Comparison of ENCODE assay signal across 8 cellular contexts in genomic region chr2:33134764-33135560, GRCh38.
DNase-seq lines count a peak whose midpoint lies in the region; ATAC-seq, FAIRE-seq and TF ChIP-seq lines count a peak whose summit lies in the region.

No MANE protein-coding gene starts in this region.

- H3K27me3 ChIP-seq in HCT116 (ENCODE audit: insufficient read depth, low read length): peaks cover 41% of the 10 kb centered on the region
- no peaks in the 10 kb centered on the region; a peak in 1 of 5 replicates for H3K27me3 ChIP-seq in K562 (ENCODE audit: control insufficient read depth in 2 of 2, insufficient read depth in 2 of 2, low read length in 2 of 2)
- H3K27me3 ChIP-seq in hepatocyte: no peaks in the 10 kb centered on the region
- no peaks in the 10 kb centered on the region for H3K27me3 ChIP-seq in skeletal muscle tissue (ENCODE audit: control insufficient read depth in 3 of 3, insufficient read depth in 3 of 3, low read length in 3 of 3)

- FAIRE-seq in K562 (lab: Jason Lieb, UNC): peak; percentile 59

- H2AFZ ChIP-seq in HCT116 (ENCODE audit: low read depth, low read length, poor library complexity, severe bottlenecking) (no peak overlapping the region), K562 (ENCODE audit: low read depth, low read length) (peak overlapping the region; percentile 42; the same call in 1 of the 2 replicates), hepatocyte (no peak overlapping the region)

- in situ Hi-C loops in K562 (cut with MboI): no loop called here

- H3K9me1 ChIP-seq in K562 (ENCODE audit: control insufficient read depth, insufficient read depth, low read length): no peaks in the 10 kb centered on the region

- POLR2A ChIA-PET in HCT116 (lab: Charles Lee): no interaction called here
- POLR2A ChIA-PET in K562 (lab: Yijun Ruan, JAX): interaction anchor here (0.7 to 1.5 kb wide), 3 partner anchors 10 to 1616 kb away, joined by 3 to 6 read pairs (median 5); no protein-coding TSS in a partner anchor

- H3K9me3 ChIP-seq in HCT116 (ENCODE audit: control insufficient read depth in 1 of 2, insufficient read depth in 1 of 2, low read depth in 1 of 2, low read length in 2 of 2): no peaks in the 10 kb centered on the region
- no peaks in the 10 kb centered on the region for H3K9me3 ChIP-seq in K562 (replicated peaks; ENCODE audit: control insufficient read depth, insufficient read depth, low read depth, low read length)
- H3K9me3 ChIP-seq in hepatocyte (ENCODE audit: low read depth): no peaks in the 10 kb centered on the region
- no peaks in the 10 kb centered on the region for H3K9me3 ChIP-seq in skeletal muscle tissue (ENCODE audit: control insufficient read depth in 3 of 3, low read length in 3 of 3)

- H3K4me1 ChIP-seq in HCT116 (ENCODE audit: control insufficient read depth in 1 of 2, insufficient read depth in 2 of 2, low read length in 2 of 2) (peaks cover 11 to 14% of the 10 kb centered on the region in 2 experiments), K562 (replicated peaks in 1 of 2; ENCODE audit: control insufficient read depth in 2 of 2, insufficient read depth in 2 of 2, low read length in 2 of 2) (peaks cover 0 to 21% of the 10 kb centered on the region in 2 experiments; a peak in 4 of 5 replicates), hepatocyte (ENCODE audit: insufficient read depth) (peaks cover 8% of the 10 kb centered on the region), skeletal muscle tissue (ENCODE audit: control insufficient read depth in 3 of 3, insufficient read depth in 3 of 3, low read length in 3 of 3) (peaks cover 17 to 30% (median 22%) of the 10 kb centered on the region in 3 donors)

- no peak overlapping the region for H3K27ac ChIP-seq in HCT116 (ENCODE audit: low read depth, low read length)
- H3K27ac ChIP-seq in K562 (ENCODE audit: extremely low read depth, low read depth, low read length): no peak overlapping the region
- peak overlapping the region; percentile 91 for H3K27ac ChIP-seq in hepatocyte
- peak overlapping the region; percentile 77 for H3K27ac ChIP-seq in skeletal muscle tissue (ENCODE audit: low read depth, low read length)

- H3K36me3 ChIP-seq in HCT116 (ENCODE audit: control insufficient read depth in 1 of 2, insufficient read depth in 2 of 2, low read length in 2 of 2): no peaks in the 10 kb centered on the region
- H3K36me3 ChIP-seq in K562 (ENCODE audit: control insufficient read depth, insufficient read depth, low read length): no peaks in the 10 kb centered on the region; the same call in 2 of the 3 replicates
- no peaks in the 10 kb centered on the region for H3K36me3 ChIP-seq in hepatocyte (replicated peaks; ENCODE audit: insufficient read depth, low read depth)
- H3K36me3 ChIP-seq in skeletal muscle tissue (ENCODE audit: control insufficient read depth in 3 of 3, insufficient read depth in 3 of 3, low read length in 3 of 3): no peaks in the 10 kb centered on the region

- H4K20me1 ChIP-seq in HCT116 (ENCODE audit: insufficient read depth) (no peaks in the 10 kb centered on the region), K562 (replicated peaks; ENCODE audit: control insufficient read depth, insufficient read depth, low read length) (no peaks in the 10 kb centered on the region), hepatocyte (ENCODE audit: insufficient read depth, poor library complexity, severe bottlenecking) (no peaks in the 10 kb centered on the region)

- peak overlapping the region; percentile 62 for H3K4me2 ChIP-seq in HCT116 (ENCODE audit: low read length)
- H3K4me2 ChIP-seq in K562 (ENCODE audit: insufficient read depth, low read length): peak overlapping the region; percentile 43
- peak overlapping the region; percentile 68 for H3K4me2 ChIP-seq in hepatocyte

- peak; percentile 45 for ATAC-seq in HCT116
- ATAC-seq in K562: peak; percentile 77
- ATAC-seq in GM18520 (IDR thresholded peaks at IDR 0.05; ENCODE audit: unreplicated experiment): no peak
- no peak for ATAC-seq in left lobe of liver
- ATAC-seq in HG03520 (IDR thresholded peaks at IDR 0.05; ENCODE audit: unreplicated experiment): no peak

- H3K9ac ChIP-seq in HCT116 (ENCODE audit: low read length) (no peak overlapping the region), K562 (ENCODE audit: insufficient read depth in 1 of 2, low read depth in 2 of 2, low read length in 2 of 2) (0 out of 4 replicates have a peak overlapping the region, but pooled peaks of 1 of the 2 experiments have one; percentile 6), skeletal muscle tissue (ENCODE audit: low read depth in 1 of 3, low read length in 3 of 3) (peak overlapping the region; percentile 69 to 85 (median 81))

- DNase-seq in HCT116 (ENCODE audit: low read depth, low spot score): no peak
- DNase-seq in K562 (ENCODE audit: extremely low read depth in 1 of 4, low spot score in 3 of 4): peak; percentile 24 to 28 (median 25)
- DNase-seq in hepatocyte (ENCODE audit: low spot score): no peak
- DNase-seq in left lobe of liver (ENCODE audit: low spot score): no peak
- no peak for DNase-seq in activated T-cell treated with anti-CD3 and anti-CD28 coated beads, Interleukin-2, amount 50 U/mL, for 48 hours

- RAD21 ChIA-PET in HCT116 (lab: Charles Lee; ENCODE audit: low non-redundant PET in 1 of 2, low total read pairs in 2 of 2, uncharacterized antibody in 2 of 2, unreplicated experiment in 2 of 2): no interaction called here

- WGBS in K562 (ENCODE audit: insufficient coverage, low coverage, missing lambda C conversion rate): 33% methylated on average over 14 of the region's 14 CpGs
- WGBS in hepatocyte (ENCODE audit: low lambda C conversion rate, missing lambda C conversion rate): 57% methylated on average over 14 of the region's 14 CpGs

- H3K9me2 ChIP-seq in HCT116 (ENCODE audit: insufficient read depth) (no peaks in the 10 kb centered on the region), hepatocyte (replicated peaks; ENCODE audit: insufficient read depth) (no peaks in the 10 kb centered on the region)

- TF ChIP-seq POLR2A in HCT116 (IDR thresholded peaks at IDR 0.05; ENCODE audit: borderline replicate concordance, extremely low read depth, insufficient read depth, insufficient read length) (no peak), K562 (conservative IDR thresholded peaks at IDR 0.05) (no peak)

- TF ChIP-seq RAD21 in HCT116 (IDR thresholded peaks at IDR 0.05; ENCODE audit: low read depth) (no peak), K562 (CRISPR knock-in tag; conservative IDR thresholded peaks at IDR 0.05 in 1 of 2, IDR thresholded peaks at IDR 0.05 in 1 of 2) (no peak)

- BruUV-seq in HCT116 (replicated peaks; lab: Mats Ljungman, UMichigan) (no TSS peak), K562 (replicated peaks; lab: Mats Ljungman, UMichigan) (no TSS peak)

- CTCF ChIA-PET in HCT116 (lab: Charles Lee) (no interaction called here), K562 (lab: Yijun Ruan, JAX; ENCODE audit: low intra/inter-chr PET ratio) (no interaction called here)

- no peaks in the 10 kb centered on the region for H3K79me2 ChIP-seq in HCT116 (ENCODE audit: insufficient read depth, low read length)
- no peaks in the 10 kb centered on the region for H3K79me2 ChIP-seq in K562 (ENCODE audit: control insufficient read depth, insufficient read depth, low read length)
- H3K79me2 ChIP-seq in hepatocyte: peaks cover 3% of the 10 kb centered on the region

- intact Hi-C loops in HCT116 (cut with micrococcal nuclease) (no loop called here), K562 (cut with micrococcal nuclease) (loop anchor here (10.0 kb wide), 1 partner anchor 240 kb away; no protein-coding TSS in a partner anchor)

- no peak for TF ChIP-seq CTCF in HCT116 (IDR thresholded peaks at IDR 0.05 in 2 of 3, conservative IDR thresholded peaks at IDR 0.05 in 1 of 3; ENCODE audit: borderline replicate concordance in 1 of 3, insufficient read depth in 1 of 3, low read depth in 2 of 3, low read length in 2 of 3)
- TF ChIP-seq CTCF in K562 (IDR thresholded peaks at IDR 0.05 in 2 of 3, conservative IDR thresholded peaks at IDR 0.05 in 1 of 3; ENCODE audit: insufficient read depth in 2 of 3, low read depth in 1 of 3, low read length in 3 of 3): no peak
- no peak for TF ChIP-seq CTCF in hepatocyte (IDR thresholded peaks at IDR 0.05; ENCODE audit: poor library complexity)

- TF ChIP-seq EP300 in K562 (IDR thresholded peaks at IDR 0.05; ENCODE audit: low read length): no peak

- H3K4me3 ChIP-seq in HCT116 (replicated peaks in 1 of 2; ENCODE audit: low read depth in 1 of 2, low read length in 2 of 2): peak overlapping the region in 1 of 2 experiments; percentile 21; a peak in 1 of 4 replicates
- H3K4me3 ChIP-seq in K562: no peak overlapping the region
- H3K4me3 ChIP-seq in hepatocyte: no peak overlapping the region
- H3K4me3 ChIP-seq in skeletal muscle tissue (ENCODE audit: low read length in 3 of 3): peak overlapping the region; percentile 67 to 85 (median 79)

TF ChIP-seq in HCT116, 20 proteins besides CTCF, POLR2A, EP300 and RAD21 (continues in another document):
- TF ChIP-seq CEBPB (IDR thresholded peaks at IDR 0.05; ENCODE audit: low read depth): no peak

TF ChIP-seq in K562, 482 proteins besides CTCF, POLR2A, EP300 and RAD21 (continues in another document):
- TF ChIP-seq YBX1 (IDR thresholded peaks at IDR 0.05) (no peak), RBM17 (IDR thresholded peaks at IDR 0.05; ENCODE audit: borderline replicate concordance, low read depth, low read length) (no peak), GABPB1 (CRISPR knock-in tag; IDR thresholded peaks at IDR 0.05) (0 out of 2 replicates have a peak, but pooled peaks have one; percentile 23), ARID1B (IDR thresholded peaks at IDR 0.05) (0 out of 2 replicates have a peak, but pooled peaks have one; percentile 18), ZNF766 (CRISPR knock-in tag; conservative IDR thresholded peaks at IDR 0.05) (no peak), ZNF655 (CRISPR knock-in tag; IDR thresholded peaks at IDR 0.05) (no peak), ZNF354B (CRISPR knock-in tag; IDR thresholded peaks at IDR 0.05) (no peak), FOS (IDR thresholded peaks at IDR 0.05; ENCODE audit: extremely low read depth, insufficient read length) (no peak), CHD1 (IDR thresholded peaks at IDR 0.05; ENCODE audit: low read length) (no peak), C11orf30 (IDR thresholded peaks at IDR 0.05; ENCODE audit: low read depth) (no peak), NR2C1 (IDR thresholded peaks at IDR 0.05) (no peak), NR2C1 (tag; IDR thresholded peaks at IDR 0.05) (no peak)

Comparison
In these comparisons a context has a peak if more than half of its experiments do, and no peak if none do; other contexts are left out.
1. ATAC-seq: peak in HCT116 (single experiment) and K562 (single experiment); none in GM18520 (single experiment), left lobe of liver (single experiment) and HG03520 (single experiment).
2. DNase-seq: peak in K562 (4 of 4); none in HCT116 (single experiment), hepatocyte (single experiment), left lobe of liver (single experiment) and activated T-cell treated with anti-CD3 and anti-CD28 coated beads, Interleukin-2, amount 50 U/mL, for 48 hours (0 of 2).
3. H3K27ac ChIP-seq: peak in hepatocyte (single experiment) and skeletal muscle tissue (single experiment); none in HCT116 (single experiment) and K562 (single experiment).
4. H3K4me3 ChIP-seq: peak in skeletal muscle tissue (3 of 3); none in K562 (single experiment) and hepatocyte (single experiment).
5. Peak in every context shown above with its lines, with median percentiles within 50 percentile points of each other: H3K4me2 ChIP-seq.